ENCODE assay signal across 8 cellular contexts in the genomic region with DNA sequence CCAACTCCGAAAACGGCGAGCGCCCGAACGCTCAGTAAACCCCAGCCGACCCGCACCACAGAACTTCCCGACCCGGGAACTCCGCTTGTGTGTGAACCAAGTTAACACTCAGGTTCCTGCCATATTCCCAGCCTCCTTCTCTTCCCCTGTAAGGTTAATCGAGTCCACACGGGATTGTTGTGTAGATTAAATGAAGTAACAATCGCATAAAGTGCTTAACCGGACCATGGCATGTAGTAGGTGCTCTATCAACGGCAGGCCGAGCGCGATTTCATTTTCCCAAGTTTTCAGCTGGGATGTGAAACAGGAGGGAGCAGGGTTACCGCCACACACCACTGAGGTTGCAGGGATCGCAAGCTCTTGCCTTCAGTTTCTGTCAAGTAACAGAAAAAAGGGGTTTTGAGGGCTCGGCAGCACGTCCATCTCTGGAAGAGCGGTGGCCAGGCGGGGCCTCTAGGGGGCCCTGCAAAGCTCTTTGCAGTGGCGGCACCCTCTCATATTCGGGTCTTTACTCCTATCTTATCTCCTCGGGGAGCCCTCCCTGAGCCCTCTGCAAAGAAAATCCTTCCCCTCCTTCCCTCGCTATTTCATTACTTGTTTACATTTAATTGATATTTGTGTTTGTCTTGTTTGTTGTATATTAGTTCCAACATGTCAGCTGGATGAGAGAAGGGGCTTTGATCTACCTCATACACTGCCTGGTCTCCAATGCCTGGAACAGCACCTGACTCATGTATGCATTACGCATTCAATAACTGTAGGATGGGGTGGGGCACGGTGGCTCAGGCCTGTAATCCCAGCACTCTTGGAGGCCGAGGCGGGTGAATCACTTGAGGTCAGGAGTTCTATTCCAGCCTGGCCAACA.
A peak's percentile ranks its signal among the peaks of the same experiment; 100 is the strongest.
DNase-seq lines count a peak whose midpoint lies in the region; ATAC-seq, FAIRE-seq and TF ChIP-seq lines count a peak whose summit lies in the region.

No MANE protein-coding gene starts in this region.

- TF ChIP-seq CTCF in astrocyte of the cerebellum (IDR thresholded peaks at IDR 0.05; ENCODE audit: low read depth, low read length, missing control alignments) = peak; percentile 66

- no peak for ATAC-seq in HG02623 (IDR thresholded peaks at IDR 0.05; ENCODE audit: unreplicated experiment)

- no peak for FAIRE-seq in GM19239 (lab: Jason Lieb, UNC)

- in situ Hi-C loops in astrocyte of the cerebellum (cut with HindIII; ENCODE audit: low sequenced_read_pairs) = no loop called here

- peak; percentile 44 for DNase-seq in AG20443 (ENCODE audit: low spot score)
- peak; percentile 67 for DNase-seq in GM19239 (ENCODE audit: insufficient read length, low spot score)
- DNase-seq in NCI-H774 (lab: John Stamatoyannopoulos, UW) = peak; percentile 8
- DNase-seq in astrocyte of the cerebellum (ENCODE audit: low read depth) = no peak
- DNase-seq in iris pigment epithelial cell (ENCODE audit: low read depth) = peak; percentile 71
- DNase-seq in stimulated activated CD8-positive, alpha-beta memory T cell treated with anti-CD3 and anti-CD28 coated beads, Interleukin-4, amount 100 ng/mL, for 48 hours = peak; percentile 32
- no peak for DNase-seq in NCI-H2107 treated with DMSO at 0.1 percent for 48 hours (lab: John Stamatoyannopoulos, UW; ENCODE audit: unreplicated experiment)

- peak overlapping the region; percentile 50 for H3K4me3 ChIP-seq in astrocyte of the cerebellum (ENCODE audit: low read depth, low read length)

Comparison
In these comparisons a context has a peak if more than half of its experiments do, and no peak if none do; other contexts are left out.
1. DNase-seq: peak in AG20443 (single experiment), GM19239 (single experiment), NCI-H774 (single experiment), iris pigment epithelial cell (single experiment) and stimulated activated CD8-positive, alpha-beta memory T cell treated with anti-CD3 and anti-CD28 coated beads, Interleukin-4, amount 100 ng/mL, for 48 hours (single experiment); none in astrocyte of the cerebellum (single experiment) and NCI-H2107 treated with DMSO at 0.1 percent for 48 hours (single experiment).